Comparison of ENCODE assay signal across 1 cellular context in the genomic region with DNA sequence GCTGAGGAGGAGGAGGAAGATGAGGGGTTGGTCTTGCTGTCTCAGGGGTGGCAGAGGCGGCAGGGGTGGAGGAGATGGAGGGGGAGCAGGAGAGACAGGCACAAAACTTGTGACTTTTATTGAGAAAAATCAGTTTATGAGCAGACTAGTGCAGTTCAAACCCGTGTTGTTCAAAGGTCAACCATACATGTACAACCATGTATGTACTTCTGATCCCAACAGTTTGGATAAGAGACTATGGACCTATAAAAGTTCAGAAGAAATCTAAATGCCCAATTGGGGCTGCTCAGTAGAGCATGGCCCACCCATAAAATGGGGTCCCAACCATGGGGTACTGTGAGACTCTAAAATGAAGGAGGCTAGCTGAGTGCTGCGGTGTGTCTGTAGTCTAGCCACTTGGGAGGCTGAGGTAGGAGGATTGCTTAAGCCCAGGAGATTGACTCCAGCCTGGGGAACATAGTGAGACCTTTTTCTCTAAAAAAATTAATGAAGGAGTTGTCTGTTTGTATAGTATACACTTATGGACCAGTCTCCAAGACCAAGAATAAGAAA.
TF ChIP-seq lines count a peak whose summit lies in the region.

No MANE protein-coding gene starts in this region.

TF ChIP-seq in liver, 16 proteins besides CTCF, POLR2A, EP300 and RAD21 (continued from another document):
- no peak for TF ChIP-seq ZBTB33 (IDR thresholded peaks at IDR 0.05)
- TF ChIP-seq MAX (IDR thresholded peaks at IDR 0.05), result no peak
